14 cellular contexts compared by ENCODE assay signal in the genomic region with DNA sequence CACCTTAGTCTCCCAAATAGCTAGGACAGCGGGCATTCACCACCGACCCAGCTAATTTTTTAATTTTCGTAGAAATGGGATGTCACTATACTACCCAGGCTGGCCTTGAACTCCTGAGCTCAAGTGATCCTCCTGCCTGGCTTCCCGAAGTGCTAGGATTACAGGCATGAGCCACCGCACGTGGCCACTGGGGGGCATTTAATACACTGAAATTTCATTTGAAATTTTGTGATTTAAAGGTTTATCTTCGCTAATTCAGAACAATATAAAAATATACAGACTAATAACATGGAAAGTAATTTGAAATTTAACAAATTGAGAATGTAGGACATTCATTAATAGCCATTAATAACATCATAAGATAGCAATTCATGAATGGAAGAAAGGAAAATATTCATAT. TPM values are rescaled to one million over a fixed set of nuclear protein-coding genes. Genes with fewer than 3 reads are reported as not detected.
DNase-seq lines count a peak whose midpoint lies in the region; ATAC-seq and TF ChIP-seq lines count a peak whose summit lies in the region.
"Had no signal": no experiment of that assay in that cellular context is flagged by ENCODE, and none has a peak within 500 bp of the region (broad histone marks: within the 10 kb centered on the region; RNA-seq: fewer than 3 reads in every experiment).

No MANE protein-coding gene starts in this region.

- no peak overlapping the region for H2BK12ac ChIP-seq in trophoblast cell (ENCODE audit: low read length)

- H3K4me2 ChIP-seq in trophoblast cell (ENCODE audit: low read length), result no peak overlapping the region

- no peaks in the 10 kb centered on the region for H3K4me1 Mint-ChIP-seq in CD4-positive, alpha-beta T cell (ENCODE audit: low read depth)
- H3K4me1 Mint-ChIP-seq: activated naive CD8-positive, alpha-beta T cell treated with anti-CD3 and anti-CD28 coated beads, Interleukin-2, amount 50 U/mL, for 24 hours had no signal

- no peak overlapping the region for H3K9ac ChIP-seq in liver (ENCODE audit: low read depth in 1 of 2, low read length in 2 of 2)
- H3K9ac ChIP-seq in trophoblast cell (ENCODE audit: low read length), result no peak overlapping the region

- POLR2A ChIA-PET in CD4-positive, alpha-beta T cell (lab: Charles Lee), result no interaction called here

- no peaks in the 10 kb centered on the region for H3K79me1 ChIP-seq in trophoblast cell (ENCODE audit: low read length)

- ATAC-seq in CD4-positive, alpha-beta T cell (ENCODE audit: poor library complexity), result no peak
- no peak for ATAC-seq in GM18907 (IDR thresholded peaks at IDR 0.05; ENCODE audit: unreplicated experiment)
- ATAC-seq: activated naive CD8-positive, alpha-beta T cell treated with anti-CD3 and anti-CD28 coated beads, Interleukin-2, amount 50 U/mL, for 24 hours; left cardiac atrium had no signal

- H4K8ac ChIP-seq in trophoblast cell (ENCODE audit: low read depth, low read length), result no peak overlapping the region

- no peak overlapping the region for H3K27ac ChIP-seq in CD4-positive, alpha-beta T cell (ENCODE audit: low read depth, low read length)
- no peak overlapping the region for H3K27ac ChIP-seq in ascending aorta
- H3K27ac ChIP-seq in liver (ENCODE audit: low read depth in 1 of 2, low read length in 2 of 2), result no peak overlapping the region
- no peak overlapping the region for H3K27ac ChIP-seq in trophoblast cell (ENCODE audit: low read depth, low read length)
- H3K27ac ChIP-seq: SJCRH30, thyroid gland had no signal

- H3K79me2 ChIP-seq in trophoblast cell (ENCODE audit: control insufficient read depth, insufficient read depth, low read length, poor library complexity), result no peaks in the 10 kb centered on the region

- H3K36me3 Mint-ChIP-seq in CD4-positive, alpha-beta T cell (ENCODE audit: low read depth), result no peaks in the 10 kb centered on the region
- H3K36me3 Mint-ChIP-seq: activated CD4-positive, alpha-beta memory T cell treated with anti-CD3 and anti-CD28 coated beads for 36 hours had no signal

- H2BK5ac ChIP-seq in trophoblast cell (ENCODE audit: low read depth, low read length, poor library complexity), result no peak overlapping the region

- H3K4me3 ChIP-seq in HFF-Myc (replicated peaks; ENCODE audit: low read depth, low read length), result no peak overlapping the region
- no peak overlapping the region for H3K4me3 ChIP-seq in ascending aorta
- H3K4me3 ChIP-seq in liver (ENCODE audit: low read depth in 1 of 3, low read length in 3 of 3), result no peak overlapping the region
- no peak overlapping the region for H3K4me3 ChIP-seq in trophoblast cell (ENCODE audit: low read depth, low read length)
- H3K4me3 ChIP-seq: SJCRH30, thyroid gland had no signal

- H3K36me3 ChIP-seq in ascending aorta (no peaks in the 10 kb centered on the region), liver (ENCODE audit: control insufficient read depth in 4 of 4, insufficient read depth in 3 of 4, low read depth in 1 of 4, low read length in 3 of 4) (no peaks in the 10 kb centered on the region), trophoblast cell (ENCODE audit: control insufficient read depth in 1 of 2, insufficient read depth in 2 of 2, low read length in 2 of 2) (no peaks in the 10 kb centered on the region)
- H3K36me3 ChIP-seq: SJCRH30, thyroid gland had no signal

- no peak overlapping the region for H2AFZ ChIP-seq in trophoblast cell (ENCODE audit: insufficient read depth, low read length, poor library complexity)

- H3K27me3 Mint-ChIP-seq in CD4-positive, alpha-beta T cell, result peaks cover 38% of the 10 kb centered on the region

- H2AK5ac ChIP-seq in trophoblast cell (ENCODE audit: low read length), result no peak overlapping the region

- no peak for DNase-seq in CD4-positive, alpha-beta T cell
- no peak for DNase-seq in HFF-Myc (ENCODE audit: extremely low read depth, low read depth)
- DNase-seq in ascending aorta (ENCODE audit: low spot score in 2 of 2), result no peak
- no peak for DNase-seq in trophoblast cell
- no peak for DNase-seq in NCI-H446 treated with DMSO at 0.1 percent for 48 hours (lab: John Stamatoyannopoulos, UW)
- no peak for DNase-seq in NCI-H1930 (lab: John Stamatoyannopoulos, UW)
- DNase-seq: activated CD4-positive, alpha-beta memory T cell treated with anti-CD3 and anti-CD28 coated beads for 36 hours; activated naive CD8-positive, alpha-beta T cell treated with anti-CD3 and anti-CD28 coated beads, Interleukin-2, amount 50 U/mL, for 24 hours; left cardiac atrium; NCI-H187 had no signal

- H2BK120ac ChIP-seq in trophoblast cell (ENCODE audit: insufficient read depth, low read length, poor library complexity), result no peak overlapping the region

- no peaks in the 10 kb centered on the region for H3K9me3 ChIP-seq in CD4-positive, alpha-beta T cell (ENCODE audit: control insufficient read depth, low read length)
- H3K9me3 ChIP-seq in ascending aorta, result no peaks in the 10 kb centered on the region
- no peaks in the 10 kb centered on the region for H3K9me3 ChIP-seq in liver (ENCODE audit: control insufficient read depth in 4 of 4, low read length in 3 of 4)
- no peaks in the 10 kb centered on the region for H3K9me3 ChIP-seq in trophoblast cell (ENCODE audit: insufficient read depth, low read depth, low read length)
- H3K9me3 ChIP-seq: SJCRH30, thyroid gland had no signal

- no peak for TF ChIP-seq RAD21 in liver (IDR thresholded peaks at IDR 0.05)

- no peaks in the 10 kb centered on the region for H3K9me3 Mint-ChIP-seq in CD4-positive, alpha-beta T cell
- H3K9me3 Mint-ChIP-seq: activated CD4-positive, alpha-beta memory T cell treated with anti-CD3 and anti-CD28 coated beads for 36 hours; activated naive CD8-positive, alpha-beta T cell treated with anti-CD3 and anti-CD28 coated beads, Interleukin-2, amount 50 U/mL, for 24 hours had no signal

- H3K4ac ChIP-seq in trophoblast cell (ENCODE audit: low read depth, low read length), result no peak overlapping the region

- no peaks in the 10 kb centered on the region for H3K4me1 ChIP-seq in ascending aorta
- H3K4me1 ChIP-seq in liver (ENCODE audit: control insufficient read depth in 4 of 4, insufficient read depth in 4 of 4, low read length in 3 of 4), result no peaks in the 10 kb centered on the region
- H3K4me1 ChIP-seq in trophoblast cell (ENCODE audit: control insufficient read depth in 1 of 2, insufficient read depth in 2 of 2, low read length in 2 of 2), result no peaks in the 10 kb centered on the region
- H3K4me1 ChIP-seq: SJCRH30, thyroid gland had no signal

- WGBS in liver, result 66% methylated on average over 7 of the region's 7 CpGs
- WGBS in trophoblast cell (ENCODE audit: extremely low coverage, insufficient coverage, insufficient read length), result no CpG with 5 or more reads among the region's 7 CpGs

- peaks cover 11% of the 10 kb centered on the region for H3K27me3 ChIP-seq in CD4-positive, alpha-beta T cell (ENCODE audit: control insufficient read depth, insufficient read depth, low read length)
- no peaks in the 10 kb centered on the region for H3K27me3 ChIP-seq in ascending aorta
- H3K27me3 ChIP-seq in liver (ENCODE audit: control insufficient read depth in 4 of 4, insufficient read depth in 4 of 4, low read length in 3 of 4), result peaks cover 0 to 3% (median 0%) of the 10 kb centered on the region in 4 donors
- no peaks in the 10 kb centered on the region for H3K27me3 ChIP-seq in trophoblast cell (ENCODE audit: insufficient read depth, low read length)
- H3K27me3 ChIP-seq: SJCRH30, thyroid gland had no signal

- no peak overlapping the region for H3K27ac Mint-ChIP-seq in CD4-positive, alpha-beta T cell
- H3K27ac Mint-ChIP-seq: activated CD4-positive, alpha-beta memory T cell treated with anti-CD3 and anti-CD28 coated beads for 36 hours; activated naive CD8-positive, alpha-beta T cell treated with anti-CD3 and anti-CD28 coated beads, Interleukin-2, amount 50 U/mL, for 24 hours had no signal

- H3K4me3 Mint-ChIP-seq in CD4-positive, alpha-beta T cell, result no peak overlapping the region
- H3K4me3 Mint-ChIP-seq: activated CD4-positive, alpha-beta memory T cell treated with anti-CD3 and anti-CD28 coated beads for 36 hours; activated naive CD8-positive, alpha-beta T cell treated with anti-CD3 and anti-CD28 coated beads, Interleukin-2, amount 50 U/mL, for 24 hours had no signal

- no peak overlapping the region for H4K91ac ChIP-seq in trophoblast cell (ENCODE audit: low read depth, low read length)

- intact Hi-C loops in CD4-positive, alpha-beta T cell (cut with DNase I, micrococcal nuclease), result loop anchor here in 1 of 2 experiments (1.0 kb wide), 1 partner anchor 679 kb away; no protein-coding TSS in a partner anchor
- intact Hi-C loops in ascending aorta (cut with DNase I), result no loop called here

- H3K23ac ChIP-seq in trophoblast cell (ENCODE audit: low read length), result no peak overlapping the region

- H4K12ac ChIP-seq in trophoblast cell (ENCODE audit: low read depth, low read length), result no peak overlapping the region

- no peak overlapping the region for H3K14ac ChIP-seq in trophoblast cell (ENCODE audit: low read length)

- TF ChIP-seq CTCF in CD4-positive, alpha-beta T cell (IDR thresholded peaks at IDR 0.05), result peak; percentile 33
- TF ChIP-seq CTCF in HFF-Myc (IDR thresholded peaks at IDR 0.05; ENCODE audit: low read depth, low read length, missing control alignments) (peak; percentile 34), ascending aorta (IDR thresholded peaks at IDR 0.05) (peak in 2 of 3 experiments; percentile 10 to 16), liver (IDR thresholded peaks at IDR 0.05; ENCODE audit: low read depth, low read length, missing input control) (peak; percentile 25)

- no peak overlapping the region for H3K18ac ChIP-seq in trophoblast cell (ENCODE audit: low read length)

- CTCF ChIA-PET in CD4-positive, alpha-beta T cell (lab: Charles Lee), result no interaction called here

TF ChIP-seq in liver, 16 proteins besides CTCF, POLR2A, EP300 and RAD21 (continues in another document):
- TF ChIP-seq, protein P1, sequence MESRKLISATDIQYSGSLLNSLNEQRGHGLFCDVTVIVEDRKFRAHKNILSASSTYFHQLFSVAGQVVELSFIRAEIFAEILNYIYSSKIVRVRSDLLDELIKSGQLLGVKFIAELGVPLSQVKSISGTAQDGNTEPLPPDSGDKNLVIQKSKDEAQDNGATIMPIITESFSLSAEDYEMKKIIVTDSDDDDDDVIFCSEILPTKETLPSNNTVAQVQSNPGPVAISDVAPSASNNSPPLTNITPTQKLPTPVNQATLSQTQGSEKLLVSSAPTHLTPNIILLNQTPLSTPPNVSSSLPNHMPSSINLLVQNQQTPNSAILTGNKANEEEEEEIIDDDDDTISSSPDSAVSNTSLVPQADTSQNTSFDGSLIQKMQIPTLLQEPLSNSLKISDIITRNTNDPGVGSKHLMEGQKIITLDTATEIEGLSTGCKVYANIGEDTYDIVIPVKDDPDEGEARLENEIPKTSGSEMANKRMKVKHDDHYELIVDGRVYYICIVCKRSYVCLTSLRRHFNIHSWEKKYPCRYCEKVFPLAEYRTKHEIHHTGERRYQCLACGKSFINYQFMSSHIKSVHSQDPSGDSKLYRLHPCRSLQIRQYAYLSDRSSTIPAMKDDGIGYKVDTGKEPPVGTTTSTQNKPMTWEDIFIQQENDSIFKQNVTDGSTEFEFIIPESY (IDR thresholded peaks at IDR 0.05), result no peak
- TF ChIP-seq TAF1 (conservative IDR thresholded peaks at IDR 0.05), result no peak

RNA-seq across cellular contexts. Expression of a gene that starts 20.5 kb away (rescaled TPM):
- total RNA-seq in CD4-positive, alpha-beta T cell, result 1 to 10 TPM; 9.4 to 9.8 TPM
- total RNA-seq in ascending aorta (2.1 TPM), liver (1 to 10 TPM; 2.3 to 2.8 TPM)
- 1 to 10 TPM in 1 of 2 donors, under 1 TPM in 1; 0.51 to 1.2 TPM for polyA plus RNA-seq in liver
- 2.4 and 2.6 TPM in 2 replicates for polyA plus RNA-seq in trophoblast cell (2013)
